In the genomic region with DNA sequence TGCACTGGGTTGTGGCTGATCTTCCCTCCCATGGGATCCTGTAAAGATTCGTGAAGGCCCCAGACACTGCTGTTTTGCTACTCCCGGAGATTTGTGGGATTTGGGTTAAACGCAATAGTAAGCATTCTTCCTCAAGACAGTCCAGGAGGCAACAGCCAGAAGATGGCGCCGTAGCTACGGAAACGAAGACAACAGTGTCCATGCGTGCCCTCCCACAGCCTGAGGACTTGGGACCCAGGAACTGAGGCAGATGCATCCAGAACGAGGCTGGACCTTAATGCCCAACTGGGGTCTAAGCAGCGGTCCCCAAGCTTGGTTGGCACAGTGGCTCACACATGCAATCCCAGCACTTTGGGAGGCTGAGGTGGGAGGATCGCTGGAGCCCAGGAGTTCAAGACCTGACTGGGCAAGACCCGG, we compare ENCODE assay signal across 1 cellular context.
TF ChIP-seq lines count a peak whose summit lies in the region.

No MANE protein-coding gene starts in this region.

TF ChIP-seq in K562, 482 proteins besides CTCF, POLR2A, EP300 and RAD21 (continued from another document):
- TF ChIP-seq NFE2L1 (tag; IDR thresholded peaks at IDR 0.05; ENCODE audit: borderline replicate concordance, low read depth): no peak
- TF ChIP-seq CBFA2T3 (IDR thresholded peaks at IDR 0.05): no peak
- TF ChIP-seq U2AF1 (optimal IDR thresholded peaks at IDR 0.05; ENCODE audit: low read depth, low read length): no peak
- TF ChIP-seq ZNF780A (CRISPR knock-in tag; IDR thresholded peaks at IDR 0.05): no peak
- TF ChIP-seq ZNF449 (CRISPR knock-in tag; IDR thresholded peaks at IDR 0.05): no peak
- TF ChIP-seq GTF2F1 (IDR thresholded peaks at IDR 0.05; ENCODE audit: low read depth, low read length): no peak
- no peak for TF ChIP-seq XRCC5 (IDR thresholded peaks at IDR 0.05; ENCODE audit: low read depth, low read length)
- TF ChIP-seq ZC3H8 (IDR thresholded peaks at IDR 0.05): no peak
- no peak for TF ChIP-seq ZNF57 (CRISPR knock-in tag; IDR thresholded peaks at IDR 0.05)
- TF ChIP-seq HNRNPH1 (optimal IDR thresholded peaks at IDR 0.05; ENCODE audit: low read depth, low read length): no peak
- TF ChIP-seq, protein P1, sequence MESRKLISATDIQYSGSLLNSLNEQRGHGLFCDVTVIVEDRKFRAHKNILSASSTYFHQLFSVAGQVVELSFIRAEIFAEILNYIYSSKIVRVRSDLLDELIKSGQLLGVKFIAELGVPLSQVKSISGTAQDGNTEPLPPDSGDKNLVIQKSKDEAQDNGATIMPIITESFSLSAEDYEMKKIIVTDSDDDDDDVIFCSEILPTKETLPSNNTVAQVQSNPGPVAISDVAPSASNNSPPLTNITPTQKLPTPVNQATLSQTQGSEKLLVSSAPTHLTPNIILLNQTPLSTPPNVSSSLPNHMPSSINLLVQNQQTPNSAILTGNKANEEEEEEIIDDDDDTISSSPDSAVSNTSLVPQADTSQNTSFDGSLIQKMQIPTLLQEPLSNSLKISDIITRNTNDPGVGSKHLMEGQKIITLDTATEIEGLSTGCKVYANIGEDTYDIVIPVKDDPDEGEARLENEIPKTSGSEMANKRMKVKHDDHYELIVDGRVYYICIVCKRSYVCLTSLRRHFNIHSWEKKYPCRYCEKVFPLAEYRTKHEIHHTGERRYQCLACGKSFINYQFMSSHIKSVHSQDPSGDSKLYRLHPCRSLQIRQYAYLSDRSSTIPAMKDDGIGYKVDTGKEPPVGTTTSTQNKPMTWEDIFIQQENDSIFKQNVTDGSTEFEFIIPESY (CRISPR knock-in tag; IDR thresholded peaks at IDR 0.05): no peak
- no peak for TF ChIP-seq ZNF79 (CRISPR knock-in tag; IDR thresholded peaks at IDR 0.05; ENCODE audit: low read depth)
- no peak for TF ChIP-seq OTX1 (CRISPR knock-in tag; IDR thresholded peaks at IDR 0.05)
- TF ChIP-seq RFX1 (IDR thresholded peaks at IDR 0.05): peak; percentile 32; the same call in 1 of the 2 replicates
- TF ChIP-seq CHAMP1 (IDR thresholded peaks at IDR 0.05): no peak
- no peak for TF ChIP-seq HDAC6 (IDR thresholded peaks at IDR 0.05; ENCODE audit: low read depth, low read length)
- TF ChIP-seq BRF1 (IDR thresholded peaks at IDR 0.05; ENCODE audit: borderline replicate concordance, extremely low read depth, insufficient read length): no peak
- TF ChIP-seq, protein P2, sequence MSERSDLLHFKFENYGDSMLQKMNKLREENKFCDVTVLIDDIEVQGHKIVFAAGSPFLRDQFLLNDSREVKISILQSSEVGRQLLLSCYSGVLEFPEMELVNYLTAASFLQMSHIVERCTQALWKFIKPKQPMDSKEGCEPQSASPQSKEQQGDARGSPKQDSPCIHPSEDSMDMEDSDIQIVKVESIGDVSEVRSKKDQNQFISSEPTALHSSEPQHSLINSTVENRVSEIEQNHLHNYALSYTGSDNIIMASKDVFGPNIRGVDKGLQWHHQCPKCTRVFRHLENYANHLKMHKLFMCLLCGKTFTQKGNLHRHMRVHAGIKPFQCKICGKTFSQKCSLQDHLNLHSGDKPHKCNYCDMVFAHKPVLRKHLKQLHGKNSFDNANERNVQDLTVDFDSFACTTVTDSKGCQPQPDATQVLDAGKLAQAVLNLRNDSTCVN (CRISPR knock-in tag; IDR thresholded peaks at IDR 0.05): no peak
- no peak for TF ChIP-seq IRF9 (tag; IDR thresholded peaks at IDR 0.05)
- TF ChIP-seq CHD2 (IDR thresholded peaks at IDR 0.05; ENCODE audit: low read depth, low read length): no peak
- TF ChIP-seq ZNF316 (IDR thresholded peaks at IDR 0.05): peak; percentile 67
- no peak for TF ChIP-seq PHF21A (IDR thresholded peaks at IDR 0.05; ENCODE audit: borderline replicate concordance, low read depth)
- TF ChIP-seq, protein P3, sequence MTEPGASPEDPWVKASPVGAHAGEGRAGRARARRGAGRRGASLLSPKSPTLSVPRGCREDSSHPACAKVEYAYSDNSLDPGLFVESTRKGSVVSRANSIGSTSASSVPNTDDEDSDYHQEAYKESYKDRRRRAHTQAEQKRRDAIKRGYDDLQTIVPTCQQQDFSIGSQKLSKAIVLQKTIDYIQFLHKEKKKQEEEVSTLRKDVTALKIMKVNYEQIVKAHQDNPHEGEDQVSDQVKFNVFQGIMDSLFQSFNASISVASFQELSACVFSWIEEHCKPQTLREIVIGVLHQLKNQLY (CRISPR knock-in tag; conservative IDR thresholded peaks at IDR 0.05): no peak
- TF ChIP-seq SMC3 (conservative IDR thresholded peaks at IDR 0.05; ENCODE audit: insufficient read depth, low read depth, low read length): peak; percentile 66
- no peak for TF ChIP-seq MEF2D (tag; conservative IDR thresholded peaks at IDR 0.05; ENCODE audit: low read depth)
- TF ChIP-seq, protein P4, sequence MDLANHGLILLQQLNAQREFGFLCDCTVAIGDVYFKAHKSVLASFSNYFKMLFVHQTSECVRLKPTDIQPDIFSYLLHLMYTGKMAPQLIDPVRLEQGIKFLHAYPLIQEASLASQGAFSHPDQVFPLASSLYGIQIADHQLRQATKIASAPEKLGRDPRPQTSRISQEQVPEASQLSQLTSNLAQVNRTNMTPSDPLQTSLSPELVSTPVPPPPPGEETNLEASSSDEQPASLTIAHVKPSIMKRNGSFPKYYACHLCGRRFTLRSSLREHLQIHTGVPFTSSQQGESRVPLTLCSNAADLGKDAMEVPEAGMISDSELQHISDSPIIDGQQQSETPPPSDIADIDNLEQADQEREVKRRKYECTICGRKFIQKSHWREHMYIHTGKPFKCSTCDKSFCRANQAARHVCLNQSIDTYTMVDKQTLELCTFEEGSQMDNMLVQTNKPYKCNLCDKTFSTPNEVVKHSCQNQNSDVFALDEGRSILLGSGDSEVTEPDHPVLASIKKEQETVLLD (IDR thresholded peaks at IDR 0.05): no peak
- TF ChIP-seq ZNF143 (CRISPR knock-in tag; IDR thresholded peaks at IDR 0.05): no peak
- TF ChIP-seq CBX8 (IDR thresholded peaks at IDR 0.05; ENCODE audit: borderline replicate concordance, extremely low read depth, low read depth, low read length, poor library complexity, severe bottlenecking): no peak
- peak; percentile 44 for TF ChIP-seq DEAF1 (CRISPR knock-in tag; IDR thresholded peaks at IDR 0.05)
- no peak for TF ChIP-seq MEIS2 (IDR thresholded peaks at IDR 0.05; ENCODE audit: partially characterized antibody)
- TF ChIP-seq TAF9B (IDR thresholded peaks at IDR 0.05; ENCODE audit: partially characterized antibody): no peak
